1 cellular context compared by ENCODE assay signal in the genomic region with DNA sequence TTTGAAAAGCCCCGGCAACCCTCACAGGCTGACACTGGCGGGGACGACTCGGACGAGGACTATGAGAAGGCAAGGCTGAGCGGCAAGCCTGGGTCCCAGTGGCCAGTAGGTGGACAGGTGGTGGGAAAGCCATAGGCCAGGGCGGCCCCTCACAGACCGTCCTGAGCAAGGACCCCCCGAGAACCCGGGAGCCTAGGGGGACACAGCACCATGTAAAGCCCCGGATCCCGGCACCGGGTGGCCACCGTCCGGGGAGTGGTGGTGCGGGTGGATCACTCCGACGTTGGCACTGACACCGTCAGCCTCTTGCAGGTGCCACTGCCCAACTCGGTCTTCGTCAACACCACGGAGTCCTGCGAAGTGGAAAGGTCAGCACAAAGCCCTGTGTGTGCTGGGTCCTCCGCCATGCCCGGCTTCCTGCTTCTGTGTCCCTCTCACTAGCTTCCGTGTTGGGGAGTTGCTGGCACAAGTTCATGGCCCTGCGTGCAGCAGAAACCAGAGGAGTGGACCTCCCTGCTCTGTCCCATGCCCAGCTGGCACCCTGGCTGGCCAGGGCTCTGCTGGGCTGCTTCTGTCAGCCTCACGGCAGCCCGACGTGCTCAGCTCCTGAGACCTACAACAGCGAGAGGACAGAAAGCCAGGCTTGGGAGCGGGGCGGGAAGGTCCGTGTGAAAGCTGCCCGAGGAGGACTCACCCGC.
TF ChIP-seq lines count a peak whose summit lies in the region.

No MANE protein-coding gene starts in this region.

TF ChIP-seq in K562, 482 proteins besides CTCF, POLR2A, EP300 and RAD21:
- TF ChIP-seq SMAD2 (IDR thresholded peaks at IDR 0.05; ENCODE audit: low read depth, low read length), result no peak
- peak; percentile 23 for TF ChIP-seq RBM22 (IDR thresholded peaks at IDR 0.05; ENCODE audit: low read depth, low read length, poor library complexity, severe bottlenecking)
- TF ChIP-seq MCM7 (IDR thresholded peaks at IDR 0.05), result no peak
- 0 out of 2 replicates have a peak, but pooled peaks have one; percentile 42 for TF ChIP-seq POLR2G (IDR thresholded peaks at IDR 0.05; ENCODE audit: low read depth, low read length)
